10 cellular contexts compared by ENCODE assay signal in the genomic region with DNA sequence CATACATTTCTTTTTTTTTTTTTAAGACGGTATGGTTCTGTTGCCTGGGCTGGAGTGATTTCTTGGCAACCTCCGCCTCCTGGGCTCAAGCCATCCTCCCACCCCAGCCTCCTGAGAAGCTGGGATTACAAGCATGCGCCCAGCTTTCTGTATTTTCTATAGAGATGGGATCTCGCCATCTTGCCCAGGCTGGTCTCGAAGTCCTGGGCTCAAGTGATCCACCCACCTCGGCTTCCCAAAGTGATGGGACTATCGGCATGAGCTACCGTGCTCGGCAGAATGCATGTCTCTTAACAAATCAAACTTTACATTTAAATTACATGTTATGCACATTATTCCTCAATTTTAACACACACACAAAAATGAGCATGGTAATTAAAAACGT. TPM values are rescaled to one million over a fixed set of nuclear protein-coding genes. Genes with fewer than 3 reads are reported as not detected.
DNase-seq lines count a peak whose midpoint lies in the region; ATAC-seq and TF ChIP-seq lines count a peak whose summit lies in the region.
"Had no signal": no experiment of that assay in that cellular context is flagged by ENCODE, and none has a peak within 500 bp of the region (broad histone marks: within the 10 kb centered on the region; RNA-seq: fewer than 3 reads in every experiment).

No MANE protein-coding gene starts in this region.

- 93 to 100% methylated on average over 4 to 8 of the region's 10 CpGs for WGBS in mesodermal cell (ENCODE audit: insufficient coverage in 2 of 2), 2 experiments

- no peak overlapping the region for H3K27ac ChIP-seq in HUES48 (ENCODE audit: low read depth, low read length)
- no peak overlapping the region for H3K27ac ChIP-seq in mesodermal cell (ENCODE audit: low read depth, low read length, severe bottlenecking)

- peaks cover 19% of the 10 kb centered on the region for H3K36me3 ChIP-seq in HUES48 (ENCODE audit: control insufficient read depth, insufficient read depth, low read length)
- peaks cover 31% of the 10 kb centered on the region for H3K36me3 ChIP-seq in mesodermal cell (ENCODE audit: control insufficient read depth, insufficient read depth, low read length)

- H3K9ac ChIP-seq in HUES48 (ENCODE audit: low read depth, low read length), result no peak overlapping the region

- no peaks in the 10 kb centered on the region for H3K27me3 ChIP-seq in HUES48 (ENCODE audit: control insufficient read depth, insufficient read depth, low read length)

- in situ Hi-C loops in astrocyte of the spinal cord (cut with HindIII; ENCODE audit: low sequenced_read_pairs), result no loop called here

- TF ChIP-seq CTCF in AG10803 (conservative IDR thresholded peaks at IDR 0.05; ENCODE audit: low read length), result no peak
- no peak for TF ChIP-seq CTCF in astrocyte of the spinal cord (IDR thresholded peaks at IDR 0.05; ENCODE audit: low read depth, low read length)

- DNase-seq in AG10803 (ENCODE audit: low read depth) (no peak), astrocyte of the spinal cord (ENCODE audit: low read depth, low spot score) (no peak), HCEC 1CT (no peak), HuH-7.5 (ENCODE audit: low spot score) (no peak), NOMO-1 treated with dmso at 0.1 percent for 144 hours (lab: John Stamatoyannopoulos, UW; ENCODE audit: unreplicated experiment) (no peak)
- DNase-seq: DMS79, substantia nigra had no signal

- ATAC-seq in GM18511 (IDR thresholded peaks at IDR 0.05; ENCODE audit: unreplicated experiment), result no peak

- peaks cover 3% of the 10 kb centered on the region; the same call in 1 of the 2 replicates for H3K9me3 ChIP-seq in HUES48 (ENCODE audit: control insufficient read depth, insufficient read depth, low read length)
- no peaks in the 10 kb centered on the region for H3K9me3 ChIP-seq in mesodermal cell (ENCODE audit: control insufficient read depth, low read length)

- H3K4me1 ChIP-seq in HUES48 (ENCODE audit: control insufficient read depth, insufficient read depth, low read length) (no peaks in the 10 kb centered on the region; the same call in 1 of the 2 replicates), mesodermal cell (ENCODE audit: control insufficient read depth, insufficient read depth, low read length, poor library complexity, severe bottlenecking) (peaks cover 9% of the 10 kb centered on the region)

- H3K4me3 ChIP-seq in AG10803 (ENCODE audit: low read length) (peak overlapping the region; percentile 94), HUES48 (ENCODE audit: low read depth, low read length) (peak overlapping the region; percentile 83), astrocyte of the spinal cord (ENCODE audit: low read depth, low read length) (peak overlapping the region; percentile 93), mesodermal cell (ENCODE audit: extremely low read depth, insufficient read depth, low read length, poor library complexity, severe bottlenecking) (peak overlapping the region; percentile 76)

RNA-seq across cellular contexts. Expression of gene NDUFA13, which starts 1.2 kb away (rescaled TPM):
- polyA plus RNA-seq in mesodermal cell (2013, experiment 1 of 2), result 205 TPM
- 173 TPM for polyA plus RNA-seq in mesodermal cell (2013, experiment 2 of 2)

RNA-seq across cellular contexts. Expression of gene TSSK6, which starts 1.9 kb away (rescaled TPM):
- polyA plus RNA-seq in mesodermal cell (2013, experiment 1 of 2), result 2.1 TPM
- 1.6 TPM for polyA plus RNA-seq in mesodermal cell (2013, experiment 2 of 2)

RNA-seq across cellular contexts. Expression of gene YJEFN3, which starts 11.5 kb away (rescaled TPM):
- polyA plus RNA-seq in mesodermal cell (2013, experiment 1 of 2), result 8.5 TPM
- 7.5 TPM for polyA plus RNA-seq in mesodermal cell (2013, experiment 2 of 2)

RNA-seq across cellular contexts. Expression of gene CILP2, which starts 20.8 kb away (rescaled TPM):
- 3.4 TPM for polyA plus RNA-seq in mesodermal cell (2013, experiment 1 of 2)
- 2.0 TPM for polyA plus RNA-seq in mesodermal cell (2013, experiment 2 of 2)
